In genomic region chr19:33177417-33177976, GRCh38 we compare ENCODE assay signal across 7 cellular contexts. TPM values are rescaled to one million over a fixed set of nuclear protein-coding genes. Genes with fewer than 3 reads are reported as not detected.
A peak's percentile ranks its signal among the peaks of the same experiment; 100 is the strongest.
DNase-seq lines count a peak whose midpoint lies in the region; ATAC-seq and TF ChIP-seq lines count a peak whose summit lies in the region.

No MANE protein-coding gene starts in this region.

- DNase-seq in DMS53 (lab: John Stamatoyannopoulos, UW) (peak; percentile 96), activated gamma-delta T cell treated with Interleukin-2 at 50 U/mL for 16 hours (peak; percentile 77), ureter (ENCODE audit: low spot score) (no peak)
- DNase-seq in stimulated activated CD8-positive, alpha-beta memory T cell treated with anti-CD3 and anti-CD28 coated beads, Interleukin-4, amount 100 ng/mL, for 1 hour (ENCODE audit: low read depth in 2 of 2, low spot score in 1 of 2) = peak; percentile 53 to 61

- peaks cover 5% of the 10 kb centered on the region for H3K27me3 ChIP-seq in iPS-15b (ENCODE audit: control insufficient read depth, insufficient read depth, low read length)

- peak overlapping the region; percentile 37 for H3K9ac ChIP-seq in iPS-15b (ENCODE audit: low read depth, low read length)

- peaks cover 2% of the 10 kb centered on the region for H3K4me1 ChIP-seq in iPS-15b (ENCODE audit: control insufficient read depth, insufficient read depth, low read length)

- peak; percentile 52 for TF ChIP-seq CTCF in LNCAP (IDR thresholded peaks at IDR 0.05)

- peak overlapping the region; percentile 96 for H3K4me3 ChIP-seq in iPS-15b (ENCODE audit: low read depth, low read length)

- H3K9me3 ChIP-seq in iPS-15b (ENCODE audit: control insufficient read depth, insufficient read depth, low read length) = no peaks in the 10 kb centered on the region

- no peaks in the 10 kb centered on the region for H3K36me3 ChIP-seq in iPS-15b (ENCODE audit: control insufficient read depth, insufficient read depth, low read length)

- peak; percentile 16 for ATAC-seq in GM19438 (IDR thresholded peaks at IDR 0.05; ENCODE audit: low read depth, unreplicated experiment)

RNA-seq across cellular contexts. Expression of gene LRP3, which starts 16.6 kb away (rescaled TPM):
- total RNA-seq in ureter = 15.0 TPM

RNA-seq across cellular contexts. Expression of gene WDR88, which starts 45.6 kb away (rescaled TPM):
- total RNA-seq in ureter = not detected

RNA-seq across cellular contexts. Expression of gene SLC7A10, which starts 48.2 kb away (rescaled TPM):
- total RNA-seq in ureter = not detected
